10 cellular contexts compared by ENCODE assay signal in the genomic region with DNA sequence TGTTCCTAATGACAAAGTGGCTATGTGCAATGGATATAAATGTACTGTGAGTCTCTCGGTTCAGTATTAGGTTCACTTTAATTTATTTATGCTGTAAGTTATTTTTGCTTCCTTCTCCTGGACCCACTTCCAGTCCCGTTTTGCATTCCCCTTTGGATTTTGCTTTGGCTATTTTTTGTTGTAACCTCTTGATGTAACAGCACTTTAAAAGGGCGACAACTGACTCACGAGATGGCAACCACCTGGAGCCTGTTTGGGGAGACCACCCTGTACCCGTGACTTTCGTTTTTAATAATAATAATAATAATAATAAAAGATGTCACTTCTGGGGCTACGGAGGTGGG. TPM values are rescaled to one million over a fixed set of nuclear protein-coding genes. Genes with fewer than 3 reads are reported as not detected.
A peak's percentile ranks its signal among the peaks of the same experiment; 100 is the strongest.
DNase-seq lines count a peak whose midpoint lies in the region; ATAC-seq and TF ChIP-seq lines count a peak whose summit lies in the region.
"Had no signal": no experiment of that assay in that cellular context is flagged by ENCODE, and none has a peak within 500 bp of the region (broad histone marks: within the 10 kb centered on the region; RNA-seq: fewer than 3 reads in every experiment).

No MANE protein-coding gene starts in this region.

- H3K36me3 Mint-ChIP-seq in activated naive CD4-positive, alpha-beta T cell treated with anti-CD3 and anti-CD28 coated beads, Interleukin-2, amount 10 ng/mL, durations not matched to agents 7 days and 5 days, result no peaks in the 10 kb centered on the region
- H3K36me3 Mint-ChIP-seq in activated naive CD8-positive, alpha-beta T cell treated with anti-CD3 and anti-CD28 coated beads for 36 hours, result no peaks in the 10 kb centered on the region
- no peaks in the 10 kb centered on the region for H3K36me3 Mint-ChIP-seq in memory B cell

- peak overlapping the region; percentile 2 for H3K27ac Mint-ChIP-seq in activated naive CD4-positive, alpha-beta T cell treated with anti-CD3 and anti-CD28 coated beads, Interleukin-2, amount 10 ng/mL, durations not matched to agents 7 days and 5 days
- no peak overlapping the region for H3K27ac Mint-ChIP-seq in activated naive CD8-positive, alpha-beta T cell treated with anti-CD3 and anti-CD28 coated beads for 36 hours
- peak overlapping the region; percentile 78 for H3K27ac Mint-ChIP-seq in memory B cell

- H3K9me3 ChIP-seq in upper lobe of left lung, result no peaks in the 10 kb centered on the region

- WGBS in upper lobe of left lung, 2 donors, result 4 to 5% methylated on average over 7 of the region's 7 CpGs

- H3K36me3 ChIP-seq in upper lobe of left lung, result no peaks in the 10 kb centered on the region

- TF ChIP-seq EP300 in upper lobe of left lung (IDR thresholded peaks at IDR 0.05), result no peak

- CTCF ChIA-PET in activated naive CD4-positive, alpha-beta T cell treated with anti-CD3 and anti-CD28 coated beads, Interleukin-2, amount 10 ng/mL, durations not matched to agents 7 days and 5 days (lab: Charles Lee), result interaction anchor here (2.4 to 4.2 kb wide), 3 partner anchors 10 to 888 kb away, joined by 8 to 35 read pairs (median 11); partner anchors contain the start of gene SKOR1

- H3K9me3 Mint-ChIP-seq in activated naive CD4-positive, alpha-beta T cell treated with anti-CD3 and anti-CD28 coated beads, Interleukin-2, amount 10 ng/mL, durations not matched to agents 7 days and 5 days, result no peaks in the 10 kb centered on the region
- no peaks in the 10 kb centered on the region for H3K9me3 Mint-ChIP-seq in activated naive CD8-positive, alpha-beta T cell treated with anti-CD3 and anti-CD28 coated beads for 36 hours
- H3K9me3 Mint-ChIP-seq in memory B cell, result no peaks in the 10 kb centered on the region

- peak in 1 of 6 experiments; percentile 3 for TF ChIP-seq CTCF in upper lobe of left lung (IDR thresholded peaks at IDR 0.05)

- H3K27ac ChIP-seq in upper lobe of left lung, result no peak overlapping the region

- H3K4me1 Mint-ChIP-seq in activated naive CD4-positive, alpha-beta T cell treated with anti-CD3 and anti-CD28 coated beads, Interleukin-2, amount 10 ng/mL, durations not matched to agents 7 days and 5 days, result peaks cover 58% of the 10 kb centered on the region
- peaks cover 38% of the 10 kb centered on the region for H3K4me1 Mint-ChIP-seq in activated naive CD8-positive, alpha-beta T cell treated with anti-CD3 and anti-CD28 coated beads for 36 hours
- peaks cover 22% of the 10 kb centered on the region for H3K4me1 Mint-ChIP-seq in memory B cell

- H3K27me3 ChIP-seq in upper lobe of left lung, result peaks cover 2 to 66% (median 37%) of the 10 kb centered on the region in 4 donors

- H3K4me3 Mint-ChIP-seq in activated naive CD4-positive, alpha-beta T cell treated with anti-CD3 and anti-CD28 coated beads, Interleukin-2, amount 10 ng/mL, durations not matched to agents 7 days and 5 days, result peak overlapping the region; percentile 53
- H3K4me3 Mint-ChIP-seq in activated naive CD8-positive, alpha-beta T cell treated with anti-CD3 and anti-CD28 coated beads for 36 hours, result peak overlapping the region; percentile 71
- peak overlapping the region; percentile 77 for H3K4me3 Mint-ChIP-seq in memory B cell

- no peak for DNase-seq in activated naive CD4-positive, alpha-beta T cell treated with anti-CD3 and anti-CD28 coated beads, Interleukin-2, amount 10 ng/mL, durations not matched to agents 7 days and 5 days
- no peak for DNase-seq in activated naive CD4-positive, alpha-beta T cell (lab: John Stamatoyannopoulos, UW)
- no peak for DNase-seq in activated naive CD8-positive, alpha-beta T cell treated with anti-CD3 and anti-CD28 coated beads for 36 hours
- DNase-seq in memory B cell (ENCODE audit: low spot score in 2 of 2) (no peak), upper lobe of left lung (no peak), A172 (ENCODE audit: low spot score) (no peak), NCI-H128 (lab: John Stamatoyannopoulos, UW; ENCODE audit: unreplicated experiment) (no peak)

- peak overlapping the region; percentile 16 to 53 (median 39) for H3K4me3 ChIP-seq in upper lobe of left lung

- H3K27me3 Mint-ChIP-seq in activated naive CD4-positive, alpha-beta T cell treated with anti-CD3 and anti-CD28 coated beads, Interleukin-2, amount 10 ng/mL, durations not matched to agents 7 days and 5 days, result peaks cover 98% of the 10 kb centered on the region
- H3K27me3 Mint-ChIP-seq in activated naive CD8-positive, alpha-beta T cell treated with anti-CD3 and anti-CD28 coated beads for 36 hours, result peaks cover 71% of the 10 kb centered on the region
- H3K27me3 Mint-ChIP-seq in memory B cell, result peaks cover 26% of the 10 kb centered on the region

- H3K4me1 ChIP-seq in upper lobe of left lung, result peaks cover 38 to 61% (median 53%) of the 10 kb centered on the region in 4 donors

- ATAC-seq in memory B cell (ENCODE audit: low read depth) (peak; percentile 16), upper lobe of left lung (ENCODE audit: low FRiP score in 2 of 2) (no peak), GM19397 (IDR thresholded peaks at IDR 0.05; ENCODE audit: unreplicated experiment) (no peak)

- TF ChIP-seq POLR2A in upper lobe of left lung (IDR thresholded peaks at IDR 0.05), result no peak

RNA-seq across cellular contexts. Expression of gene RNU6-1, which starts 5.6 kb away (rescaled TPM):
- not detected for total RNA-seq in activated naive CD8-positive, alpha-beta T cell treated with anti-CD3 and anti-CD28 coated beads for 36 hours
- not detected for total RNA-seq in upper lobe of left lung
- total RNA-seq in A172 (2014; rRNA removed; shearing (Covaris generic)), result not detected in 2 replicates
- total RNA-seq: H4, LHCN-M2 had no signal

RNA-seq across cellular contexts. Expression of gene SKOR1, which starts 8.9 kb away (rescaled TPM):
- under 1 TPM; 0.16 to 0.30 TPM for total RNA-seq in activated naive CD8-positive, alpha-beta T cell treated with anti-CD3 and anti-CD28 coated beads for 36 hours
- 1 to 10 TPM in 2 of 6 donors, under 1 TPM in 4; 0.44 to 4.2 (median 0.63) TPM for total RNA-seq in upper lobe of left lung
- not detected in 2 replicates for total RNA-seq in A172 (2014; rRNA removed; shearing (Covaris generic))
- total RNA-seq: H4 had no signal
